Comparison of ENCODE assay signal across 1 cellular context in genomic region chr14:32085182-32085844, GRCh38.
TF ChIP-seq lines count a peak whose summit lies in the region.

No MANE protein-coding gene starts in this region.

TF ChIP-seq in HepG2, 621 proteins besides CTCF, POLR2A, EP300 and RAD21 (continued from another document):
- TF ChIP-seq ATF4 (CRISPR knock-in tag; IDR thresholded peaks at IDR 0.05) (no peak), ZNF678 (CRISPR knock-in tag; IDR thresholded peaks at IDR 0.05) (no peak), ZNF616 (CRISPR knock-in tag; IDR thresholded peaks at IDR 0.05; ENCODE audit: low read depth) (no peak), MLXIP (CRISPR knock-in tag; IDR thresholded peaks at IDR 0.05; ENCODE audit: borderline replicate concordance) (no peak), ZFP36L1 (CRISPR knock-in tag; IDR thresholded peaks at IDR 0.05) (no peak), HCFC1 (IDR thresholded peaks at IDR 0.05; ENCODE audit: low read depth, low read length) (no peak), SMARCE1 (IDR thresholded peaks at IDR 0.05; ENCODE audit: borderline replicate concordance) (no peak), ZNF33A (CRISPR knock-in tag; IDR thresholded peaks at IDR 0.05; ENCODE audit: borderline replicate concordance) (no peak), PHF21A (CRISPR knock-in tag; IDR thresholded peaks at IDR 0.05) (0 out of 2 replicates have a peak, but pooled peaks have one; percentile 26), ZNF281 (CRISPR knock-in tag; IDR thresholded peaks at IDR 0.05; ENCODE audit: borderline replicate concordance) (no peak), ZNF468 (CRISPR knock-in tag; IDR thresholded peaks at IDR 0.05) (no peak), RERE (CRISPR knock-in tag; IDR thresholded peaks at IDR 0.05; ENCODE audit: low read depth) (0 out of 2 replicates have a peak, but pooled peaks have one; percentile 20), POGZ (CRISPR knock-in tag; IDR thresholded peaks at IDR 0.05) (0 out of 2 replicates have a peak, but pooled peaks have one; percentile 30), TEAD3 (CRISPR knock-in tag; optimal IDR thresholded peaks at IDR 0.05; ENCODE audit: borderline replicate concordance) (peak; percentile 83), ZNF773 (CRISPR knock-in tag; IDR thresholded peaks at IDR 0.05; ENCODE audit: borderline replicate concordance) (no peak), SOX5 (CRISPR knock-in tag; IDR thresholded peaks at IDR 0.05; ENCODE audit: borderline replicate concordance) (peak; percentile 38; the same call in 1 of the 2 replicates), THYN1 (CRISPR knock-in tag; IDR thresholded peaks at IDR 0.05; ENCODE audit: borderline replicate concordance, low read depth) (no peak), MLX (CRISPR knock-in tag; IDR thresholded peaks at IDR 0.05) (no peak), KLF16 (CRISPR knock-in tag; IDR thresholded peaks at IDR 0.05) (no peak), THAP8 (CRISPR knock-in tag; IDR thresholded peaks at IDR 0.05; ENCODE audit: borderline replicate concordance) (no peak), RBM22 (optimal IDR thresholded peaks at IDR 0.05; ENCODE audit: low read length) (peak; percentile 28), TFAP4 (IDR thresholded peaks at IDR 0.05; ENCODE audit: borderline replicate concordance, low read depth) (no peak), ZBTB7B (CRISPR knock-in tag; IDR thresholded peaks at IDR 0.05) (no peak), ZFP41 (CRISPR knock-in tag; IDR thresholded peaks at IDR 0.05; ENCODE audit: borderline replicate concordance) (no peak), CREB1 (IDR thresholded peaks at IDR 0.05) (no peak), CREB1 (CRISPR knock-in tag; IDR thresholded peaks at IDR 0.05) (no peak)
TF ChIP-seq in HepG2: peak in this region for 18.
